Comparison of ENCODE assay signal across 32 cellular contexts in genomic region chr2:118731396-118731795, GRCh38.
"Had no signal": no experiment of that assay in that cellular context is flagged by ENCODE, and none has a peak within 500 bp of the region (broad histone marks: within the 10 kb centered on the region; RNA-seq: fewer than 3 reads in every experiment).

No MANE protein-coding gene starts in this region.

- H3K27me3 ChIP-seq: adrenal gland, ascending aorta, body of pancreas, brain microvascular endothelial cell, breast epithelium, cardiac muscle cell had no signal

- ATAC-seq: activated naive CD4-positive, alpha-beta T cell treated with anti-CD3 and anti-CD28 coated beads, Interleukin-2, amount 50 U/mL, for 72 hours; activated naive CD8-positive, alpha-beta T cell treated with anti-CD3 and anti-CD28 coated beads, Interleukin-2, amount 50 U/mL, for 24 hours; activated T-cell treated with anti-CD3 and anti-CD28 coated beads, Interleukin-2, amount 50 U/mL, for 4 hours; activated T-cell treated with anti-CD3 and anti-CD28 coated beads, Interleukin-2, amount 50 U/mL, for 72 hours; activated T-helper 17 cell treated with anti-CD3 and anti-CD28 coated beads, Interleukin-2, amount 50 U/mL, for 72 hours; body of pancreas had no signal

- H3K9me3 ChIP-seq: adrenal gland, ascending aorta had no signal

- DNase-seq: activated effector memory CD4-positive, alpha-beta T cell treated with anti-CD3 and anti-CD28 coated beads, Interleukin-2, amount 50 U/mL, for 16 hours; activated effector memory CD4-positive, alpha-beta T cell treated with Interleukin-2 at 50 U/mL for 16 hours; activated gamma-delta T cell; activated gamma-delta T cell treated with Interleukin-2 at 50 U/mL for 16 hours; activated naive CD4-positive, alpha-beta T cell; activated naive CD4-positive, alpha-beta T cell treated with anti-CD3 and anti-CD28 coated beads for 36 hours; activated naive CD4-positive, alpha-beta T cell treated with anti-CD3 and anti-CD28 coated beads, Interleukin-2, amount 10 ng/mL, durations not matched to agents 7 days and 5 days; activated naive CD4-positive, alpha-beta T cell treated with anti-CD3 and anti-CD28 coated beads, Interleukin-2, amount 50 U/mL, for 16 hours; activated naive CD4-positive, alpha-beta T cell treated with Interleukin-2 at 50 U/mL for 16 hours; activated naive CD8-positive, alpha-beta T cell treated with anti-CD3 and anti-CD28 coated beads for 36 hours; activated naive CD8-positive, alpha-beta T cell treated with anti-CD3 and anti-CD28 coated beads, Interleukin-2, amount 10 ng/mL, durations not matched to agents 7 days and 5 days; activated naive CD8-positive, alpha-beta T cell treated with anti-CD3 and anti-CD28 coated beads, Interleukin-2, amount 50 U/mL, for 24 hours; activated T-cell treated with anti-CD3 and anti-CD28 coated beads, Interleukin-2, amount 50 U/mL, for 1 hour; activated T-cell treated with anti-CD3 and anti-CD28 coated beads, Interleukin-2, amount 50 U/mL, for 24 hours; activated T-cell treated with anti-CD3 and anti-CD28 coated beads, Interleukin-2, amount 50 U/mL, for 4 hours; activated T-cell treated with anti-CD3 and anti-CD28 coated beads, Interleukin-2, amount 50 U/mL, for 48 hours; activated T-cell treated with anti-CD3 and anti-CD28 coated beads, Interleukin-2, amount 50 U/mL, for 72 hours; adrenal gland; amniotic stem cell; amygdala; anterior cingulate cortex; aorta; body of pancreas; brain microvascular endothelial cell; caudate nucleus; central memory CD4-positive, alpha-beta T cell; cerebellar nuclear complex had no signal

- H3K36me3 ChIP-seq: adrenal gland, ascending aorta, brain microvascular endothelial cell, breast epithelium, cardiac muscle cell had no signal

- H3K27ac ChIP-seq: adrenal gland, ascending aorta, body of pancreas, brain microvascular endothelial cell, breast epithelium, cardiac muscle cell had no signal

- H3K4me1 ChIP-seq: adrenal gland, ascending aorta, body of pancreas, breast epithelium had no signal

- H3K4me3 ChIP-seq: adrenal gland, ascending aorta, body of pancreas, breast epithelium, cardiac muscle cell had no signal
